ENCODE assay signal across 1 cellular context in the genomic region with DNA sequence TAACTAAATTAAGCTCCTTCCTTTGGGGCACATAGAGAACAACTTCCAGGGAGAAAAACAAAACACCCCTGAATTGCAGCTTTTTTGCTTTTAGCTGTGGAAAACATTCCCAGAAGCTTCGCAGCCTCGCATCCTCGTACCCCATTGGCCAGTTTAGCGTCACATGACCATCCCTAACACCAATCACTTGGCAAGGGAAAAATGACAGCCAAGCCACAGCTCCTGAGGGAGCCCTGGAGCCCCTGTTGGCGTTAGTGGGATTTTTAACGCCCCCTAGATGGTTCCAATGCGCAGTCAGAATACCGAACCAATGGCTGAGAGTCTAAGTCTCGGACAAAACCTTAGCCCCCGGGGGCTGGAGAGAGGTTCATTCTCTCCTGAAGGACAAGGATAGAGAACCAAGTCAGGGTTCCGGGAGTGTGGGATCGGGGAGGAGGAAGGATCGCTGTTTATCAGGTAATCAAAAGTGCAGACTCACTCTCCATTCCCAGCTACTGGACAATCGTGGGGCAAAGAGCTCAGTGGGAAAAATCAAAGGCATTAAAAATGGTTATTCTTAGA.
TF ChIP-seq lines count a peak whose summit lies in the region.

No MANE protein-coding gene starts in this region.

TF ChIP-seq in K562, 482 proteins besides CTCF, POLR2A, EP300 and RAD21 (continued from another document and continues in another):
- TF ChIP-seq NFE2 (IDR thresholded peaks at IDR 0.05; ENCODE audit: low read depth) = peak; percentile 65
- TF ChIP-seq TOE1 (IDR thresholded peaks at IDR 0.05; ENCODE audit: borderline replicate concordance) = peak; percentile 94
- TF ChIP-seq TOE1 (CRISPR knock-in tag; IDR thresholded peaks at IDR 0.05; ENCODE audit: borderline replicate concordance, low read depth) = no peak
- TF ChIP-seq, protein P1, sequence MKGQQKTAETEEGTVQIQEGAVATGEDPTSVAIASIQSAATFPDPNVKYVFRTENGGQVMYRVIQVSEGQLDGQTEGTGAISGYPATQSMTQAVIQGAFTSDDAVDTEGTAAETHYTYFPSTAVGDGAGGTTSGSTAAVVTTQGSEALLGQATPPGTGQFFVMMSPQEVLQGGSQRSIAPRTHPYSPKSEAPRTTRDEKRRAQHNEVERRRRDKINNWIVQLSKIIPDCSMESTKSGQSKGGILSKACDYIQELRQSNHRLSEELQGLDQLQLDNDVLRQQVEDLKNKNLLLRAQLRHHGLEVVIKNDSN (CRISPR knock-in tag; IDR thresholded peaks at IDR 0.05) = peak; percentile 89
- TF ChIP-seq NR2C2 (CRISPR knock-in tag; IDR thresholded peaks at IDR 0.05) = no peak
- 0 out of 2 replicates have a peak, but pooled peaks have one; percentile 12 for TF ChIP-seq NR2C2 (tag; IDR thresholded peaks at IDR 0.05)
- TF ChIP-seq SMARCA4 (IDR thresholded peaks at IDR 0.05) = 0 out of 2 replicates have a peak, but pooled peaks have one; percentile 39
- peak; percentile 77 for TF ChIP-seq NFYB (IDR thresholded peaks at IDR 0.05; ENCODE audit: extremely low read depth, insufficient read length)
- TF ChIP-seq NELFE (IDR thresholded peaks at IDR 0.05; ENCODE audit: insufficient read depth, insufficient read length) = no peak
- TF ChIP-seq MAZ (CRISPR knock-in tag; conservative IDR thresholded peaks at IDR 0.05 in 1 of 2, IDR thresholded peaks at IDR 0.05 in 1 of 2) = peak; percentile 24 to 40; a peak in 1 of 4 replicates
- TF ChIP-seq RAD51 (IDR thresholded peaks at IDR 0.05; ENCODE audit: borderline replicate concordance, low read depth) = peak; percentile 91
- TF ChIP-seq, protein P2, sequence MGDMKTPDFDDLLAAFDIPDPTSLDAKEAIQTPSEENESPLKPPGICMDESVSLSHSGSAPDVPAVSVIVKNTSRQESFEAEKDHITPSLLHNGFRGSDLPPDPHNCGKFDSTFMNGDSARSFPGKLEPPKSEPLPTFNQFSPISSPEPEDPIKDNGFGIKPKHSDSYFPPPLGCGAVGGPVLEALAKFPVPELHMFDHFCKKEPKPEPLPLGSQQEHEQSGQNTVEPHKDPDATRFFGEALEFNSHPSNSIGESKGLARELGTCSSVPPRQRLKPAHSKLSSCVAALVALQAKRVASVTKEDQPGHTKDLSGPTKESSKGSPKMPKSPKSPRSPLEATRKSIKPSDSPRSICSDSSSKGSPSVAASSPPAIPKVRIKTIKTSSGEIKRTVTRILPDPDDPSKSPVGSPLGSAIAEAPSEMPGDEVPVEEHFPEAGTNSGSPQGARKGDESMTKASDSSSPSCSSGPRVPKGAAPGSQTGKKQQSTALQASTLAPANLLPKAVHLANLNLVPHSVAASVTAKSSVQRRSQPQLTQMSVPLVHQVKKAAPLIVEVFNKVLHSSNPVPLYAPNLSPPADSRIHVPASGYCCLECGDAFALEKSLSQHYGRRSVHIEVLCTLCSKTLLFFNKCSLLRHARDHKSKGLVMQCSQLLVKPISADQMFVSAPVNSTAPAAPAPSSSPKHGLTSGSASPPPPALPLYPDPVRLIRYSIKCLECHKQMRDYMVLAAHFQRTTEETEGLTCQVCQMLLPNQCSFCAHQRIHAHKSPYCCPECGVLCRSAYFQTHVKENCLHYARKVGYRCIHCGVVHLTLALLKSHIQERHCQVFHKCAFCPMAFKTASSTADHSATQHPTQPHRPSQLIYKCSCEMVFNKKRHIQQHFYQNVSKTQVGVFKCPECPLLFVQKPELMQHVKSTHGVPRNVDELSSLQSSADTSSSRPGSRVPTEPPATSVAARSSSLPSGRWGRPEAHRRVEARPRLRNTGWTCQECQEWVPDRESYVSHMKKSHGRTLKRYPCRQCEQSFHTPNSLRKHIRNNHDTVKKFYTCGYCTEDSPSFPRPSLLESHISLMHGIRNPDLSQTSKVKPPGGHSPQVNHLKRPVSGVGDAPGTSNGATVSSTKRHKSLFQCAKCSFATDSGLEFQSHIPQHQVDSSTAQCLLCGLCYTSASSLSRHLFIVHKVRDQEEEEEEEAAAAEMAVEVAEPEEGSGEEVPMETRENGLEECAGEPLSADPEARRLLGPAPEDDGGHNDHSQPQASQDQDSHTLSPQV (IDR thresholded peaks at IDR 0.05) = peak; percentile 51; the same call in 1 of the 2 replicates
- TF ChIP-seq, protein P3, sequence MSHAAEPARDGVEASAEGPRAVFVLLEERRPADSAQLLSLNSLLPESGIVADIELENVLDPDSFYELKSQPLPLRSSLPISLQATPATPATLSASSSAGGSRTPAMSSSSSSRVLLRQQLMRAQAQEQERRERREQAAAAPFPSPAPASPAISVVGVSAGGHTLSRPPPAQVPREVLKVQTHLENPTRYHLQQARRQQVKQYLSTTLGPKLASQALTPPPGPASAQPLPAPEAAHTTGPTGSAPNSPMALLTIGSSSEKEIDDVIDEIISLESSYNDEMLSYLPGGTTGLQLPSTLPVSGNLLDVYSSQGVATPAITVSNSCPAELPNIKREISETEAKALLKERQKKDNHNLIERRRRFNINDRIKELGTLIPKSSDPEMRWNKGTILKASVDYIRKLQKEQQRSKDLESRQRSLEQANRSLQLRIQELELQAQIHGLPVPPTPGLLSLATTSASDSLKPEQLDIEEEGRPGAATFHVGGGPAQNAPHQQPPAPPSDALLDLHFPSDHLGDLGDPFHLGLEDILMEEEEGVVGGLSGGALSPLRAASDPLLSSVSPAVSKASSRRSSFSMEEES (CRISPR knock-in tag; IDR thresholded peaks at IDR 0.05) = peak; percentile 95
- TF ChIP-seq PHF8 (IDR thresholded peaks at IDR 0.05; ENCODE audit: borderline replicate concordance, low read length) = peak; percentile 26; the same call in 1 of the 2 replicates
- TF ChIP-seq FOSL1 (tag; conservative IDR thresholded peaks at IDR 0.05) = 0 out of 2 replicates have a peak, but pooled peaks have one; percentile 34
- 0 out of 2 replicates have a peak, but pooled peaks have one; percentile 12 for TF ChIP-seq JUND (IDR thresholded peaks at IDR 0.05; ENCODE audit: borderline replicate concordance, low read depth, low read length)
- TF ChIP-seq JUND (tag; IDR thresholded peaks at IDR 0.05; ENCODE audit: borderline replicate concordance, low read depth, low read length) = no peak
- no peak for TF ChIP-seq NCOA6 (IDR thresholded peaks at IDR 0.05)
- no peak for TF ChIP-seq PURB (CRISPR knock-in tag; IDR thresholded peaks at IDR 0.05; ENCODE audit: low read depth)
- 0 out of 2 replicates have a peak, but pooled peaks have one; percentile 10 for TF ChIP-seq POLR2H (tag; IDR thresholded peaks at IDR 0.05; ENCODE audit: low read depth)
- no peak for TF ChIP-seq HIVEP1 (CRISPR knock-in tag; IDR thresholded peaks at IDR 0.05)
- no peak for TF ChIP-seq ELF2 (CRISPR knock-in tag; IDR thresholded peaks at IDR 0.05)
- peak in 1 of 3 experiments; percentile 37 for TF ChIP-seq YY1 (IDR thresholded peaks at IDR 0.05; ENCODE audit: borderline replicate concordance in 1 of 3, control insufficient read depth in 1 of 3, extremely low read depth in 1 of 3, insufficient read depth in 3 of 3, insufficient read length in 1 of 3, insufficient replicate concordance in 2 of 3, low read depth in 1 of 3, low read length in 2 of 3)
- TF ChIP-seq ATF1 (CRISPR knock-in tag; IDR thresholded peaks at IDR 0.05) = no peak
- peak; percentile 40; the same call in 1 of the 2 replicates for TF ChIP-seq ATF1 (tag; IDR thresholded peaks at IDR 0.05)
- TF ChIP-seq, protein P4, sequence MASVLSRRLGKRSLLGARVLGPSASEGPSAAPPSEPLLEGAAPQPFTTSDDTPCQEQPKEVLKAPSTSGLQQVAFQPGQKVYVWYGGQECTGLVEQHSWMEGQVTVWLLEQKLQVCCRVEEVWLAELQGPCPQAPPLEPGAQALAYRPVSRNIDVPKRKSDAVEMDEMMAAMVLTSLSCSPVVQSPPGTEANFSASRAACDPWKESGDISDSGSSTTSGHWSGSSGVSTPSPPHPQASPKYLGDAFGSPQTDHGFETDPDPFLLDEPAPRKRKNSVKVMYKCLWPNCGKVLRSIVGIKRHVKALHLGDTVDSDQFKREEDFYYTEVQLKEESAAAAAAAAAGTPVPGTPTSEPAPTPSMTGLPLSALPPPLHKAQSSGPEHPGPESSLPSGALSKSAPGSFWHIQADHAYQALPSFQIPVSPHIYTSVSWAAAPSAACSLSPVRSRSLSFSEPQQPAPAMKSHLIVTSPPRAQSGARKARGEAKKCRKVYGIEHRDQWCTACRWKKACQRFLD (CRISPR knock-in tag; IDR thresholded peaks at IDR 0.05) = peak; percentile 39; the same call in 1 of the 2 replicates
- peak; percentile 47; the same call in 1 of the 2 replicates for TF ChIP-seq ZNF589 (CRISPR knock-in tag; IDR thresholded peaks at IDR 0.05; ENCODE audit: low read depth)
- TF ChIP-seq SMAD4 (CRISPR knock-in tag; conservative IDR thresholded peaks at IDR 0.05) = 0 out of 2 replicates have a peak, but pooled peaks have one; percentile 10
- peak; percentile 63; the same call in 1 of the 2 replicates for TF ChIP-seq ZNF175 (CRISPR knock-in tag; IDR thresholded peaks at IDR 0.05; ENCODE audit: low read depth)
- TF ChIP-seq ZNF696 (CRISPR knock-in tag; conservative IDR thresholded peaks at IDR 0.05) = no peak
- TF ChIP-seq ZNF584 (CRISPR knock-in tag; IDR thresholded peaks at IDR 0.05; ENCODE audit: low read depth) = peak; percentile 36; the same call in 1 of the 2 replicates
- peak; percentile 35; the same call in 1 of the 2 replicates for TF ChIP-seq ELF1 (tag; IDR thresholded peaks at IDR 0.05)
- peak; percentile 37; the same call in 1 of the 2 replicates for TF ChIP-seq CXXC5 (CRISPR knock-in tag; IDR thresholded peaks at IDR 0.05)
- TF ChIP-seq ATF7 (IDR thresholded peaks at IDR 0.05) = 0 out of 2 replicates have a peak, but pooled peaks have one; percentile 23
- TF ChIP-seq DMBX1 (CRISPR knock-in tag; IDR thresholded peaks at IDR 0.05; ENCODE audit: borderline replicate concordance) = peak; percentile 36; the same call in 1 of the 2 replicates
- TF ChIP-seq, protein P5, sequence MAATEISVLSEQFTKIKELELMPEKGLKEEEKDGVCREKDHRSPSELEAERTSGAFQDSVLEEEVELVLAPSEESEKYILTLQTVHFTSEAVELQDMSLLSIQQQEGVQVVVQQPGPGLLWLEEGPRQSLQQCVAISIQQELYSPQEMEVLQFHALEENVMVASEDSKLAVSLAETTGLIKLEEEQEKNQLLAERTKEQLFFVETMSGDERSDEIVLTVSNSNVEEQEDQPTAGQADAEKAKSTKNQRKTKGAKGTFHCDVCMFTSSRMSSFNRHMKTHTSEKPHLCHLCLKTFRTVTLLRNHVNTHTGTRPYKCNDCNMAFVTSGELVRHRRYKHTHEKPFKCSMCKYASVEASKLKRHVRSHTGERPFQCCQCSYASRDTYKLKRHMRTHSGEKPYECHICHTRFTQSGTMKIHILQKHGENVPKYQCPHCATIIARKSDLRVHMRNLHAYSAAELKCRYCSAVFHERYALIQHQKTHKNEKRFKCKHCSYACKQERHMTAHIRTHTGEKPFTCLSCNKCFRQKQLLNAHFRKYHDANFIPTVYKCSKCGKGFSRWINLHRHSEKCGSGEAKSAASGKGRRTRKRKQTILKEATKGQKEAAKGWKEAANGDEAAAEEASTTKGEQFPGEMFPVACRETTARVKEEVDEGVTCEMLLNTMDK (IDR thresholded peaks at IDR 0.05; ENCODE audit: borderline replicate concordance, insufficient read depth, low read depth, low read length, poor library complexity, severe bottlenecking) = peak; percentile 69
- peak; percentile 11; the same call in 1 of the 2 replicates for TF ChIP-seq MAFF (IDR thresholded peaks at IDR 0.05; ENCODE audit: low read length)
- TF ChIP-seq, protein P6, sequence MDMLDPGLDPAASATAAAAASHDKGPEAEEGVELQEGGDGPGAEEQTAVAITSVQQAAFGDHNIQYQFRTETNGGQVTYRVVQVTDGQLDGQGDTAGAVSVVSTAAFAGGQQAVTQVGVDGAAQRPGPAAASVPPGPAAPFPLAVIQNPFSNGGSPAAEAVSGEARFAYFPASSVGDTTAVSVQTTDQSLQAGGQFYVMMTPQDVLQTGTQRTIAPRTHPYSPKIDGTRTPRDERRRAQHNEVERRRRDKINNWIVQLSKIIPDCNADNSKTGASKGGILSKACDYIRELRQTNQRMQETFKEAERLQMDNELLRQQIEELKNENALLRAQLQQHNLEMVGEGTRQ (CRISPR knock-in tag; IDR thresholded peaks at IDR 0.05) = peak; percentile 95
- no peak for TF ChIP-seq MTF1 (CRISPR knock-in tag; IDR thresholded peaks at IDR 0.05; ENCODE audit: borderline replicate concordance)
- TF ChIP-seq MTA3 (IDR thresholded peaks at IDR 0.05; ENCODE audit: borderline replicate concordance) = 0 out of 2 replicates have a peak, but pooled peaks have one; percentile 20
- TF ChIP-seq, protein P7, sequence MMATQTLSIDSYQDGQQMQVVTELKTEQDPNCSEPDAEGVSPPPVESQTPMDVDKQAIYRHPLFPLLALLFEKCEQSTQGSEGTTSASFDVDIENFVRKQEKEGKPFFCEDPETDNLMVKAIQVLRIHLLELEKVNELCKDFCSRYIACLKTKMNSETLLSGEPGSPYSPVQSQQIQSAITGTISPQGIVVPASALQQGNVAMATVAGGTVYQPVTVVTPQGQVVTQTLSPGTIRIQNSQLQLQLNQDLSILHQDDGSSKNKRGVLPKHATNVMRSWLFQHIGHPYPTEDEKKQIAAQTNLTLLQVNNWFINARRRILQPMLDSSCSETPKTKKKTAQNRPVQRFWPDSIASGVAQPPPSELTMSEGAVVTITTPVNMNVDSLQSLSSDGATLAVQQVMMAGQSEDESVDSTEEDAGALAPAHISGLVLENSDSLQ (IDR thresholded peaks at IDR 0.05) = peak; percentile 64
- TF ChIP-seq TRIM28 (IDR thresholded peaks at IDR 0.05) = no peak
- no peak for TF ChIP-seq NFRKB (IDR thresholded peaks at IDR 0.05; ENCODE audit: low read depth)
- peak; percentile 64; the same call in 1 of the 2 replicates for TF ChIP-seq L3MBTL2 (IDR thresholded peaks at IDR 0.05)
- no peak for TF ChIP-seq ZFP30 (CRISPR knock-in tag; IDR thresholded peaks at IDR 0.05; ENCODE audit: borderline replicate concordance)
- TF ChIP-seq PTTG1 (tag; IDR thresholded peaks at IDR 0.05; ENCODE audit: low read depth) = 0 out of 2 replicates have a peak, but pooled peaks have one; percentile 16
- no peak for TF ChIP-seq TSC22D4 (tag; IDR thresholded peaks at IDR 0.05)
